In genomic region chr11:63602842-63603518, GRCh38 we compare ENCODE assay signal across 1 cellular context.
TF ChIP-seq lines count a peak whose summit lies in the region.
"Not testable (repeated sequence)": the region's sequence is repeated elsewhere in the genome, so short reads cannot be mapped to it uniquely, and the experiment has no call there.

No MANE protein-coding gene starts in this region.

TF ChIP-seq in HepG2, 621 proteins besides CTCF, POLR2A, EP300 and RAD21 (continued from another document):
- 0 out of 2 replicates have a peak, but pooled peaks have one; percentile 44 for TF ChIP-seq NFIC (IDR thresholded peaks at IDR 0.05; ENCODE audit: low read length)
- TF ChIP-seq PATZ1 (CRISPR knock-in tag; IDR thresholded peaks at IDR 0.05): peak; percentile 53; the same call in 1 of the 2 replicates
- TF ChIP-seq PHF21A (CRISPR knock-in tag; IDR thresholded peaks at IDR 0.05): 0 out of 2 replicates have a peak, but pooled peaks have one; percentile 3
- peak; percentile 28; the same call in 1 of the 2 replicates for TF ChIP-seq HNF1A (IDR thresholded peaks at IDR 0.05; ENCODE audit: low read depth)
- not testable (repeated sequence) for TF ChIP-seq HNF1A (CRISPR knock-in tag; IDR thresholded peaks at IDR 0.05; ENCODE audit: borderline replicate concordance); SOX6 (IDR thresholded peaks at IDR 0.05)
- peak; percentile 22; the same call in 1 of the 2 replicates for TF ChIP-seq AHDC1 (CRISPR knock-in tag; IDR thresholded peaks at IDR 0.05; ENCODE audit: borderline replicate concordance)
- peak; percentile 63 for TF ChIP-seq TEAD3 (CRISPR knock-in tag; optimal IDR thresholded peaks at IDR 0.05; ENCODE audit: borderline replicate concordance)
- peak; percentile 65 for TF ChIP-seq FOXP4 (CRISPR knock-in tag; IDR thresholded peaks at IDR 0.05)
- TF ChIP-seq THAP11 (CRISPR knock-in tag; IDR thresholded peaks at IDR 0.05): peak; percentile 46
- peak; percentile 67 for TF ChIP-seq RCOR2 (CRISPR knock-in tag; IDR thresholded peaks at IDR 0.05)
- 0 out of 2 replicates have a peak, but pooled peaks have one; percentile 33 for TF ChIP-seq SIX4 (CRISPR knock-in tag; IDR thresholded peaks at IDR 0.05)
- TF ChIP-seq ZNF264 (CRISPR knock-in tag; IDR thresholded peaks at IDR 0.05): 0 out of 2 replicates have a peak, but pooled peaks have one; percentile 22
- peak; percentile 80 for TF ChIP-seq SKI (IDR thresholded peaks at IDR 0.05; ENCODE audit: partially characterized antibody)
- TF ChIP-seq MAFK (conservative IDR thresholded peaks at IDR 0.05 in 1 of 2, IDR thresholded peaks at IDR 0.05 in 1 of 2; ENCODE audit: low read length in 2 of 2): peak; percentile 21 to 23; a peak in 1 of 4 replicates
- peak; percentile 89 for TF ChIP-seq ZNF644 (CRISPR knock-in tag; IDR thresholded peaks at IDR 0.05; ENCODE audit: low read depth)
- TF ChIP-seq ZMYM2 (CRISPR knock-in tag; IDR thresholded peaks at IDR 0.05): peak; percentile 52; the same call in 1 of the 2 replicates
- TF ChIP-seq HNF4A (CRISPR knock-in tag; IDR thresholded peaks at IDR 0.05): peak; percentile 85
- peak; percentile 68 for TF ChIP-seq HMG20A (CRISPR knock-in tag; IDR thresholded peaks at IDR 0.05; ENCODE audit: borderline replicate concordance)
- TF ChIP-seq FOXK1 (CRISPR knock-in tag; IDR thresholded peaks at IDR 0.05; ENCODE audit: borderline replicate concordance, low read depth): peak; percentile 59; the same call in 1 of the 2 replicates
- peak; percentile 21 for TF ChIP-seq YY1 (IDR thresholded peaks at IDR 0.05; ENCODE audit: insufficient read depth, insufficient replicate concordance, low read depth, low read length)
- TF ChIP-seq ZBTB33 (CRISPR knock-in tag; IDR thresholded peaks at IDR 0.05): 0 out of 2 replicates have a peak, but pooled peaks have one; percentile 21
- peak; percentile 51; the same call in 1 of the 2 replicates for TF ChIP-seq DRAP1 (CRISPR knock-in tag; IDR thresholded peaks at IDR 0.05)
- 0 out of 2 replicates have a peak, but pooled peaks have one; percentile 32 for TF ChIP-seq NFKBIZ (CRISPR knock-in tag; IDR thresholded peaks at IDR 0.05)
- 0 out of 2 replicates have a peak, but pooled peaks have one; percentile 15 for TF ChIP-seq BHLHE40 (IDR thresholded peaks at IDR 0.05; ENCODE audit: low read length)
- TF ChIP-seq NCOA2 (CRISPR knock-in tag; IDR thresholded peaks at IDR 0.05): peak; percentile 85
- TF ChIP-seq SOX6 (CRISPR knock-in tag; IDR thresholded peaks at IDR 0.05): peak; percentile 97
- TF ChIP-seq ZKSCAN8 (CRISPR knock-in tag; IDR thresholded peaks at IDR 0.05; ENCODE audit: borderline replicate concordance): 0 out of 2 replicates have a peak, but pooled peaks have one; percentile 68
